11 cellular contexts compared by ENCODE assay signal in the genomic region with DNA sequence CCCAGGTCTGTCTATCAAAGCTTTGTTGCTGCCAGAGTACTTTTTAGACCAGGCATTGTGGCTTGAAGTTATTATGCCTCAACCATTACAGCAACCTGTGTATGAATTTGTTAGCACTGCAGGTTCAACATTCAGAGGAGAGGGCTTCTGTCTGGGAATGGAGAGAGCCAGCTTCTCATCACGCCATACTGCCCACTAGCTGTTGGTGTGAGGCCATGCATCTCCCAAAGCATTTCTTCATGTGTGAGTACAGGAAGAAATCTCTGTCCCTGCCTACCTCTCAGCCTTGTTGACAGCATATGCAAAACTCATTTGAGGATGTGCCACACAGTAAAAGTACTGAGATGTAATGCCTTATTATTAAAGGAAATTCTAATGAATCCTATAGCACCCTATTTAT.
DNase-seq lines count a peak whose midpoint lies in the region; ATAC-seq, FAIRE-seq and TF ChIP-seq lines count a peak whose summit lies in the region.
"Had no signal": no experiment of that assay in that cellular context is flagged by ENCODE, and none has a peak within 500 bp of the region (broad histone marks: within the 10 kb centered on the region; RNA-seq: fewer than 3 reads in every experiment).

No MANE protein-coding gene starts in this region.

- TF ChIP-seq CTCF in K562 (IDR thresholded peaks at IDR 0.05 in 2 of 3, conservative IDR thresholded peaks at IDR 0.05 in 1 of 3; ENCODE audit: insufficient read depth in 2 of 3, low read depth in 1 of 3, low read length in 3 of 3) (peak; percentile 39 to 51 (median 43); a peak in 5 of 6 replicates), neural cell (IDR thresholded peaks at IDR 0.05; ENCODE audit: poor library complexity, severe bottlenecking) (peak; percentile 19), Calu3 (IDR thresholded peaks at IDR 0.05; ENCODE audit: unreplicated experiment) (no peak)

- H3K4me2 ChIP-seq in K562 (ENCODE audit: insufficient read depth, low read length) (no peak overlapping the region), neural cell (ENCODE audit: low read length) (no peak overlapping the region)

- no peaks in the 10 kb centered on the region for H4K20me1 ChIP-seq in K562 (replicated peaks; ENCODE audit: control insufficient read depth, insufficient read depth, low read length)
- H4K20me1 ChIP-seq in neural cell (ENCODE audit: insufficient read depth) = no peaks in the 10 kb centered on the region

- POLR2A ChIA-PET in K562 (lab: Yijun Ruan, JAX) = interaction anchor here (0.9 kb wide), 1 partner anchor 9 kb away, joined by 3 read pairs; no protein-coding TSS in a partner anchor

- no peaks in the 10 kb centered on the region for H3F3A ChIP-seq in neural cell (ENCODE audit: insufficient read depth, low read length, poor library complexity, severe bottlenecking)

- H2AFZ ChIP-seq in K562 (ENCODE audit: low read depth, low read length) (no peak overlapping the region), neural cell (ENCODE audit: low read depth, low read length) (no peak overlapping the region)

- no peaks in the 10 kb centered on the region for H3K9me3 Mint-ChIP-seq in Calu3 (ENCODE audit: low read depth, unreplicated experiment)

- peak; percentile 73; the same call in 2 of the 3 replicates for ATAC-seq in K562

- H3K27me3 ChIP-seq in K562 (ENCODE audit: control insufficient read depth in 2 of 2, insufficient read depth in 2 of 2, low read length in 2 of 2) = no peaks in the 10 kb centered on the region
- no peaks in the 10 kb centered on the region for H3K27me3 ChIP-seq in neural cell (ENCODE audit: insufficient read depth, low read depth, low read length)
- H3K27me3 ChIP-seq: sigmoid colon, SJSA1 had no signal

- no peak overlapping the region for H3K4me3 Mint-ChIP-seq in Calu3 (ENCODE audit: low read depth, unreplicated experiment)
- H3K4me3 Mint-ChIP-seq: activated CD4-positive, alpha-beta memory T cell treated with anti-CD3 and anti-CD28 coated beads, Interleukin-2, amount 10 ng/mL, durations not matched to agents 7 days and 5 days had no signal

- no peaks in the 10 kb centered on the region for H3K9me1 ChIP-seq in K562 (ENCODE audit: control insufficient read depth, insufficient read depth, low read length)

- no peak for TF ChIP-seq POLR2A in K562 (conservative IDR thresholded peaks at IDR 0.05)

- TF ChIP-seq EP300 in K562 (IDR thresholded peaks at IDR 0.05; ENCODE audit: low read length) (no peak), neural cell (conservative IDR thresholded peaks at IDR 0.05; ENCODE audit: poor library complexity, severe bottlenecking) (no peak)

- H3K4me3 ChIP-seq in K562 (no peak overlapping the region), neural cell (ENCODE audit: low read length) (no peak overlapping the region)
- H3K4me3 ChIP-seq: sigmoid colon, SJSA1 had no signal

- WGBS in K562 (ENCODE audit: insufficient coverage, low coverage, missing lambda C conversion rate) = 0% methylated on average over 1 of the region's 1 CpG

- in situ Hi-C loops in K562 (cut with MboI) = no loop called here

- no peak overlapping the region for H3K27ac ChIP-seq in K562 (ENCODE audit: extremely low read depth, low read depth, low read length)
- H3K27ac ChIP-seq in neural cell (ENCODE audit: low read length) = no peak overlapping the region
- H3K27ac ChIP-seq: sigmoid colon, SJSA1 had no signal

- BruUV-seq in K562 (replicated peaks; lab: Mats Ljungman, UMichigan) (no TSS peak), Calu3 (replicated peaks; lab: Mats Ljungman, UMichigan) (no TSS peak)

- H3K79me2 ChIP-seq in K562 (ENCODE audit: control insufficient read depth, insufficient read depth, low read length) = no peaks in the 10 kb centered on the region
- no peaks in the 10 kb centered on the region for H3K79me2 ChIP-seq in neural cell (replicated peaks; ENCODE audit: insufficient read depth, low read length)

- no peaks in the 10 kb centered on the region for H3K9me2 ChIP-seq in neural cell (ENCODE audit: insufficient read depth, low read length)

- peak; percentile 65 for FAIRE-seq in K562 (lab: Jason Lieb, UNC)

- no peaks in the 10 kb centered on the region for H3K27me3 Mint-ChIP-seq in Calu3 (ENCODE audit: unreplicated experiment)
- H3K27me3 Mint-ChIP-seq: activated CD4-positive, alpha-beta memory T cell treated with anti-CD3 and anti-CD28 coated beads, Interleukin-2, amount 10 ng/mL, durations not matched to agents 7 days and 5 days had no signal

- no peaks in the 10 kb centered on the region for H3K4me1 Mint-ChIP-seq in Calu3 (ENCODE audit: low read depth, unreplicated experiment)
- H3K4me1 Mint-ChIP-seq: activated CD4-positive, alpha-beta memory T cell treated with anti-CD3 and anti-CD28 coated beads, Interleukin-2, amount 10 ng/mL, durations not matched to agents 7 days and 5 days had no signal

- H3K9me3 ChIP-seq in K562 (replicated peaks; ENCODE audit: control insufficient read depth, insufficient read depth, low read depth, low read length) (no peaks in the 10 kb centered on the region), neural cell (ENCODE audit: low read length) (no peaks in the 10 kb centered on the region)
- H3K9me3 ChIP-seq: sigmoid colon, SJSA1 had no signal

- H3K36me3 ChIP-seq in K562 (ENCODE audit: control insufficient read depth, insufficient read depth, low read length) (no peaks in the 10 kb centered on the region), neural cell (ENCODE audit: insufficient read depth, low read length) (no peaks in the 10 kb centered on the region)
- H3K36me3 ChIP-seq: sigmoid colon, SJSA1 had no signal

- no peaks in the 10 kb centered on the region for H3K36me3 Mint-ChIP-seq in Calu3 (ENCODE audit: insufficient read depth, unreplicated experiment)

- CTCF ChIA-PET in K562 (lab: Yijun Ruan, JAX; ENCODE audit: low intra/inter-chr PET ratio) = no interaction called here
- CTCF ChIA-PET in Calu3 (lab: Charles Lee) = no interaction called here

- H3K27ac Mint-ChIP-seq in Calu3 (ENCODE audit: unreplicated experiment) = no peak overlapping the region
- H3K27ac Mint-ChIP-seq: activated CD4-positive, alpha-beta memory T cell treated with anti-CD3 and anti-CD28 coated beads, Interleukin-2, amount 10 ng/mL, durations not matched to agents 7 days and 5 days had no signal

- no peaks in the 10 kb centered on the region for H3K4me1 ChIP-seq in K562 (replicated peaks in 1 of 2; ENCODE audit: control insufficient read depth in 2 of 2, insufficient read depth in 2 of 2, low read length in 2 of 2)
- H3K4me1 ChIP-seq: sigmoid colon had no signal

- H3K9ac ChIP-seq in K562 (ENCODE audit: insufficient read depth in 1 of 2, low read depth in 2 of 2, low read length in 2 of 2) = no peak overlapping the region
- no peak overlapping the region for H3K9ac ChIP-seq in neural cell (ENCODE audit: low read length)

- DNase-seq in ELF-1 (ENCODE audit: low read depth, low spot score) (peak; percentile 16), HuH-7 (ENCODE audit: low spot score) (peak; percentile 46), K562 (ENCODE audit: extremely low read depth in 1 of 4, low spot score in 3 of 4) (peak in 2 of 4 experiments; percentile 9 to 16), NCI-H146 treated with DMSO at 0.1 percent for 48 hours (lab: John Stamatoyannopoulos, UW; ENCODE audit: unreplicated experiment) (no peak), Calu3 (no peak), NCI-H128 (lab: John Stamatoyannopoulos, UW; ENCODE audit: unreplicated experiment) (no peak)
- DNase-seq: activated CD4-positive, alpha-beta memory T cell treated with anti-CD3 and anti-CD28 coated beads, Interleukin-2, amount 10 ng/mL, durations not matched to agents 7 days and 5 days; NCI-H2029; sigmoid colon had no signal

- no peak for TF ChIP-seq RAD21 in K562 (CRISPR knock-in tag; conservative IDR thresholded peaks at IDR 0.05 in 1 of 2, IDR thresholded peaks at IDR 0.05 in 1 of 2)
- no peak for TF ChIP-seq RAD21 in neural cell (conservative IDR thresholded peaks at IDR 0.05)

- intact Hi-C loops in K562 (cut with micrococcal nuclease) = no loop called here
- intact Hi-C loops in Calu3 (cut with micrococcal nuclease; ENCODE audit: unreplicated experiment) = no loop called here

TF ChIP-seq in K562, 482 proteins besides CTCF, POLR2A, EP300 and RAD21:
- TF ChIP-seq POU5F1 (IDR thresholded peaks at IDR 0.05; ENCODE audit: borderline replicate concordance, low read depth, low read length, partially characterized antibody) = no peak
- no peak for TF ChIP-seq DDX20 (tag; IDR thresholded peaks at IDR 0.05; ENCODE audit: low read depth)
- TF ChIP-seq MCM3 (IDR thresholded peaks at IDR 0.05) = no peak
- no peak for TF ChIP-seq U2AF2 (optimal IDR thresholded peaks at IDR 0.05; ENCODE audit: low read depth, low read length)
- TF ChIP-seq, protein P1, sequence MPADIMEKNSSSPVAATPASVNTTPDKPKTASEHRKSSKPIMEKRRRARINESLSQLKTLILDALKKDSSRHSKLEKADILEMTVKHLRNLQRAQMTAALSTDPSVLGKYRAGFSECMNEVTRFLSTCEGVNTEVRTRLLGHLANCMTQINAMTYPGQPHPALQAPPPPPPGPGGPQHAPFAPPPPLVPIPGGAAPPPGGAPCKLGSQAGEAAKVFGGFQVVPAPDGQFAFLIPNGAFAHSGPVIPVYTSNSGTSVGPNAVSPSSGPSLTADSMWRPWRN (IDR thresholded peaks at IDR 0.05; ENCODE audit: low read depth) = no peak
- TF ChIP-seq BRD4 (IDR thresholded peaks at IDR 0.05) = no peak

TF ChIP-seq in neural cell, 6 proteins besides CTCF, POLR2A, EP300 and RAD21 (continues in another document):
- TF ChIP-seq POLR2AphosphoS5 (IDR thresholded peaks at IDR 0.05) = no peak
- no peak for TF ChIP-seq SMC3 (conservative IDR thresholded peaks at IDR 0.05; ENCODE audit: poor library complexity)
- TF ChIP-seq TAF1 (IDR thresholded peaks at IDR 0.05; ENCODE audit: low read depth) = no peak
- no peak for TF ChIP-seq EZH2 (IDR thresholded peaks at IDR 0.05; ENCODE audit: borderline replicate concordance, insufficient read depth, low read length, poor library complexity, severe bottlenecking)

Comparison
In these comparisons a context has a peak if more than half of its experiments do, and no peak if none do; other contexts are left out.
1. DNase-seq: peak in ELF-1 (single experiment) and HuH-7 (single experiment); none in NCI-H146 treated with DMSO at 0.1 percent for 48 hours (single experiment), Calu3 (single experiment) and NCI-H128 (single experiment).